Comparison of ENCODE assay signal across 11 cellular contexts in genomic region chr7:136870799-136871487, GRCh38.
A peak's percentile ranks its signal among the peaks of the same experiment; 100 is the strongest.
DNase-seq lines count a peak whose midpoint lies in the region; ATAC-seq and TF ChIP-seq lines count a peak whose summit lies in the region.
"Had no signal": no experiment of that assay in that cellular context is flagged by ENCODE, and none has a peak within 500 bp of the region (broad histone marks: within the 10 kb centered on the region; RNA-seq: fewer than 3 reads in every experiment).

No MANE protein-coding gene starts in this region.

- no peak overlapping the region for H3K27ac ChIP-seq in iPS DF 6.9 (ENCODE audit: low read length)

- in situ Hi-C loops in astrocyte of the spinal cord (cut with HindIII; ENCODE audit: low sequenced_read_pairs), result no loop called here

- H3K4me3 ChIP-seq in GM06990 (replicated peaks; ENCODE audit: low read depth, low read length), result no peak overlapping the region
- H3K4me3 ChIP-seq in astrocyte of the spinal cord (ENCODE audit: low read depth, low read length), result peak overlapping the region; percentile 58
- peak overlapping the region; percentile 6; the same call in 1 of the 2 replicates for H3K4me3 ChIP-seq in iPS DF 6.9 (ENCODE audit: low read length)

- DNase-seq in GM06990 (ENCODE audit: extremely low read depth, insufficient read length), result peak; percentile 0
- peak; percentile 7 for DNase-seq in astrocyte of the spinal cord (ENCODE audit: low read depth, low spot score)
- DNase-seq in iPS DF 6.9 (ENCODE audit: low read depth, low spot score), result no peak
- DNase-seq in retina, result peak; percentile 82
- DNase-seq in NOMO-1 (lab: John Stamatoyannopoulos, UW; ENCODE audit: unreplicated experiment in 2 of 2), result no peak
- DNase-seq: activated CD4-positive, alpha-beta T cell treated with anti-CD3 and anti-CD28 coated beads, Interleukin-2, amount 10 ng/mL, durations not matched to agents 7 days and 5 days; midbrain; NK-92 treated with Interleukin-12 subunit alpha and Interleukin-12 subunit beta, amount 100 ng/mL, for 24 hours had no signal

- ATAC-seq in GM19351 (IDR thresholded peaks at IDR 0.05; ENCODE audit: unreplicated experiment), result no peak
- no peak for ATAC-seq in HG02678 (IDR thresholded peaks at IDR 0.05; ENCODE audit: unreplicated experiment)
- ATAC-seq in HG03378 (IDR thresholded peaks at IDR 0.05; ENCODE audit: unreplicated experiment), result no peak

- H3K4me1 ChIP-seq in iPS DF 6.9 (ENCODE audit: control insufficient read depth, insufficient read depth, low read length), result peaks cover 3% of the 10 kb centered on the region; the same call in 1 of the 2 replicates

- TF ChIP-seq CTCF in GM06990 (IDR thresholded peaks at IDR 0.05; ENCODE audit: insufficient read depth, low read length, poor library complexity, severe bottlenecking) (no peak), astrocyte of the spinal cord (IDR thresholded peaks at IDR 0.05; ENCODE audit: low read depth, low read length) (no peak)

- H3K27me3 ChIP-seq in GM06990 (replicated peaks; ENCODE audit: control insufficient read depth, insufficient read depth, low read length) (no peaks in the 10 kb centered on the region), iPS DF 6.9 (ENCODE audit: control insufficient read depth, insufficient read depth, low read length) (peaks cover 47% of the 10 kb centered on the region)

- H3K36me3 ChIP-seq in GM06990 (ENCODE audit: control insufficient read depth, insufficient read depth, low read length), result no peaks in the 10 kb centered on the region
- no peaks in the 10 kb centered on the region for H3K36me3 ChIP-seq in iPS DF 6.9 (ENCODE audit: control insufficient read depth, insufficient read depth, low read length)

- H3K9me3 ChIP-seq in iPS DF 6.9 (ENCODE audit: control insufficient read depth, insufficient read depth, low read length), result no peaks in the 10 kb centered on the region

- WGBS in iPS DF 6.9 (ENCODE audit: insufficient coverage, insufficient read length), result no CpG with 5 or more reads among the region's 47 CpGs

Comparison
In these comparisons a context has a peak if more than half of its experiments do, and no peak if none do; other contexts are left out.
1. DNase-seq: peak in GM06990 (single experiment), astrocyte of the spinal cord (single experiment) and retina (single experiment); none in iPS DF 6.9 (single experiment) and NOMO-1 (0 of 2).